29 cellular contexts compared by ENCODE assay signal in genomic region chr19:22116760-22117159, GRCh38.
"Had no signal": no experiment of that assay in that cellular context is flagged by ENCODE, and none has a peak within 500 bp of the region (broad histone marks: within the 10 kb centered on the region; RNA-seq: fewer than 3 reads in every experiment).

No MANE protein-coding gene starts in this region.

- H3K36me3 ChIP-seq: colonic mucosa, esophagus muscularis mucosa, esophagus squamous epithelium, gastrocnemius medialis, gastroesophageal sphincter, heart left ventricle, heart right ventricle had no signal

- H3K27ac ChIP-seq: colonic mucosa, coronary artery, dorsolateral prefrontal cortex, epithelial cell of prostate, esophagus muscularis mucosa, esophagus squamous epithelium, foreskin keratinocyte, gastrocnemius medialis, gastroesophageal sphincter, heart left ventricle, heart right ventricle had no signal

- H3K4me3 ChIP-seq: colonic mucosa, coronary artery, dorsolateral prefrontal cortex, esophagus muscularis mucosa, esophagus squamous epithelium, gastrocnemius medialis, gastroesophageal sphincter, heart left ventricle, heart right ventricle had no signal

- DNase-seq: colonic mucosa; cortex of kidney; dermis blood vessel endothelial cell; dorsolateral prefrontal cortex; effector CD4-positive, alpha-beta T cell; effector CD8-positive, alpha-beta T cell; effector memory CD4-positive, alpha-beta T cell; effector memory CD8-positive, alpha-beta T cell; endodermal cell; erythroblast; esophagus squamous epithelium; foreskin fibroblast; foreskin keratinocyte; foreskin melanocyte; gastrocnemius medialis; glutamatergic neuron; head of caudate nucleus; heart left ventricle; heart right ventricle had no signal

- H3K4me1 Mint-ChIP-seq: endodermal cell had no signal

- ATAC-seq: effector memory CD8-positive, alpha-beta T cell; esophagus mucosa; foreskin keratinocyte; gastrocnemius medialis; gastroesophageal sphincter; heart left ventricle; heart right ventricle had no signal

- H3K4me1 ChIP-seq: colonic mucosa, esophagus muscularis mucosa, esophagus squamous epithelium, foreskin keratinocyte, gastrocnemius medialis, gastroesophageal sphincter, heart left ventricle, heart right ventricle had no signal

- H3K27me3 ChIP-seq: colonic mucosa, dorsolateral prefrontal cortex, esophagus muscularis mucosa, esophagus squamous epithelium, foreskin keratinocyte, gastrocnemius medialis, gastroesophageal sphincter, heart left ventricle, heart right ventricle had no signal

- H3K27me3 Mint-ChIP-seq: dendritic cell treated with granulocyte-macrophage colony-stimulating factor and Interleukin-4, amounts not matched to agents 40 ng/mL and 50 ng/mL, for 4 days; effector memory CD8-positive, alpha-beta T cell had no signal

- H3K4me3 Mint-ChIP-seq: dendritic cell treated with granulocyte-macrophage colony-stimulating factor and Interleukin-4, amounts not matched to agents 40 ng/mL and 50 ng/mL, for 4 days; effector memory CD8-positive, alpha-beta T cell; endodermal cell had no signal

- H3K27ac Mint-ChIP-seq: dendritic cell treated with granulocyte-macrophage colony-stimulating factor and Interleukin-4, amounts not matched to agents 40 ng/mL and 50 ng/mL, for 4 days; effector memory CD8-positive, alpha-beta T cell; endodermal cell had no signal

- H3K9me3 ChIP-seq: colonic mucosa, gastrocnemius medialis had no signal

- FAIRE-seq: colon, endometrium, endothelial cell of umbilical vein, frontal cortex had no signal
